Comparison of ENCODE assay signal across 8 cellular contexts in the genomic region with DNA sequence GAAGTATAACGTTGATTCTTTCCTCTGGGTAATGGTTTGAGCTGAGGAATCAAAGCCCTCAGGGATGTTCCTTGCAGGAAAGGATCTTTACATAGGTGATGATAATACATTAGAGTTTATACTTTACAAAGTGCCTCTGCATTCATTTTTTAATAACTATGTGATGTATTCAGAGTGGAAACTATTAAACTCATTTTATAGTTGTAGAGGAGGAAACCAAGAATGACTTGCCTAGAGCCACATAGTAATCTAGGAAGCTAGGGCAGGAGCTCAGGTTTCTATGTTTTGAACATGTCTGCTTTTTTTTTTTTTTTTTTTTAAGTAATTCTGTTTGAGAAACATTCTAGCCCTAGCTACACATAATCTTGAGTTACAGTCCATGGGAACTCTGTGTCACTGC.
"Had no signal": no experiment of that assay in that cellular context is flagged by ENCODE, and none has a peak within 500 bp of the region (broad histone marks: within the 10 kb centered on the region; RNA-seq: fewer than 3 reads in every experiment).

No MANE protein-coding gene starts in this region.

- H3K9me3 ChIP-seq: HAP-1 had no signal

- H3K4me1 ChIP-seq: HAP-1 had no signal

- H3K4me3 ChIP-seq: GM23338, HAP-1 had no signal

- H2AFZ ChIP-seq: GM23338 had no signal

- H3K4me2 ChIP-seq: GM23338 had no signal

- DNase-seq: GOT3, H7, H9, HCEC 1CT, HFFc6 had no signal

- H3K36me3 ChIP-seq: HAP-1 had no signal

- ATAC-seq: GM23338, HCT116 had no signal
